ENCODE assay signal across 8 cellular contexts in the genomic region with DNA sequence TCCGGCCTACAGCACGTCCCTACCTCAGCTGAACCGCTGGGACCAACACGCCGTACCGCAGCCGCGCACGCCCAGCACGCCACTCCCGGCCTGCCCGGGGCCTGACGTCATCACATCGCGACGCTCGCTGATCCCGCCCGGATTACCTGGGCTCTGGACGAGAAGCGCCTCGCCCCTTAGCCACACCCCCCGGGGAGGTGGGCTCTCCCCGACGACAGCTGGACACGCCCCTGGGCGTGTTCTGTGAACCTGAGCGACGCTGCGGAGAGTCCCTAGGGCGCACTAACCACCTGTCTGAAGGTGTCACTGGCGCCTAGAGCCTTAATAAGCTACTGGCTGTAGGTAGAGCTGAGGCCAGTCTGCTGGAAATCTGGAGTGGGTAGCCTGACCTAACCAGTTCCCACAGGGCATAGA. TPM values are rescaled to one million over a fixed set of nuclear protein-coding genes. Genes with fewer than 3 reads are reported as not detected.
A peak's percentile ranks its signal among the peaks of the same experiment; 100 is the strongest.
DNase-seq lines count a peak whose midpoint lies in the region; ATAC-seq and TF ChIP-seq lines count a peak whose summit lies in the region.
"Not testable (repeated sequence)": the region's sequence is repeated elsewhere in the genome, so short reads cannot be mapped to it uniquely, and the experiment has no call there.

A gene (minus strand): TSS at position 87 of the 414 bp plus-strand sequence. CDS start 87 bp downstream, outside the sequence.

- DNase-seq in DND-41 (peak; percentile 83), NCI-H1436 (lab: John Stamatoyannopoulos, UW) (peak; percentile 90), T-helper 1 cell (peak in 4 of 5 donors; percentile 71 to 91 (median 77)), left kidney (ENCODE audit: low read depth, low spot score) (peak; percentile 94)
- not testable (repeated sequence) for DNase-seq in activated T-helper 1 cell treated with anti-CD3 and anti-CD28 coated beads, Interleukin-12 subunit alpha, Interleukin-12 subunit beta, Interleukin-2, Interleukin-4 antibody, amounts not matched to agents 30 ng/mL and 10 ng/mL and 1 ng/mL, durations not matched to agents 14 hours and 24 hours and 36 hours (ENCODE audit: low spot score); sigmoid colon; stomach
- DNase-seq in effector memory CD8-positive, alpha-beta T cell = peak in 2 of 3 experiments; percentile 70 to 78

- peak within 1 kb of the TSS; percentile 43 for H3K9ac ChIP-seq in DND-41 (ENCODE audit: low read depth, low read length)

- H3K27ac Mint-ChIP-seq in activated T-helper 1 cell treated with anti-CD3 and anti-CD28 coated beads, Interleukin-12 subunit alpha, Interleukin-12 subunit beta, Interleukin-2, Interleukin-4 antibody, amounts not matched to agents 30 ng/mL and 10 ng/mL and 1 ng/mL, durations not matched to agents 14 hours and 24 hours and 36 hours = peak within 1 kb of the TSS; percentile 73
- H3K27ac Mint-ChIP-seq in effector memory CD8-positive, alpha-beta T cell = peak within 1 kb of the TSS; percentile 81 to 93

- H3K4me1 Mint-ChIP-seq in activated T-helper 1 cell treated with anti-CD3 and anti-CD28 coated beads, Interleukin-12 subunit alpha, Interleukin-12 subunit beta, Interleukin-2, Interleukin-4 antibody, amounts not matched to agents 30 ng/mL and 10 ng/mL and 1 ng/mL, durations not matched to agents 14 hours and 24 hours and 36 hours (ENCODE audit: low read depth); effector memory CD8-positive, alpha-beta T cell (ENCODE audit: low read depth in 2 of 2): not testable (repeated sequence)

- not testable (repeated sequence) for H3K27me3 Mint-ChIP-seq in activated T-helper 1 cell treated with anti-CD3 and anti-CD28 coated beads, Interleukin-12 subunit alpha, Interleukin-12 subunit beta, Interleukin-2, Interleukin-4 antibody, amounts not matched to agents 30 ng/mL and 10 ng/mL and 1 ng/mL, durations not matched to agents 14 hours and 24 hours and 36 hours (ENCODE audit: insufficient read depth); effector memory CD8-positive, alpha-beta T cell

- not testable (repeated sequence) for H3K9me3 ChIP-seq in DND-41 (ENCODE audit: insufficient read depth, low read length, severe bottlenecking); sigmoid colon; stomach

- TF ChIP-seq EP300 in sigmoid colon (IDR thresholded peaks at IDR 0.05); stomach (IDR thresholded peaks at IDR 0.05): not testable (repeated sequence)

- intact Hi-C loops in activated T-helper 1 cell treated with anti-CD3 and anti-CD28 coated beads, Interleukin-12 subunit alpha, Interleukin-12 subunit beta, Interleukin-2, Interleukin-4 antibody, amounts not matched to agents 30 ng/mL and 10 ng/mL and 1 ng/mL, durations not matched to agents 14 hours and 24 hours and 36 hours (cut with micrococcal nuclease) = loop anchor here (5.0 kb wide), 1 partner anchor 93 kb away; no protein-coding TSS in a partner anchor
- intact Hi-C loops in sigmoid colon (cut with DNase I); stomach (cut with DNase I; ENCODE audit: low total_unique reads): not testable (repeated sequence)

- H3K4me3 Mint-ChIP-seq in activated T-helper 1 cell treated with anti-CD3 and anti-CD28 coated beads, Interleukin-12 subunit alpha, Interleukin-12 subunit beta, Interleukin-2, Interleukin-4 antibody, amounts not matched to agents 30 ng/mL and 10 ng/mL and 1 ng/mL, durations not matched to agents 14 hours and 24 hours and 36 hours = peak within 1 kb of the TSS; percentile 83
- peak within 1 kb of the TSS; percentile 64 to 80 for H3K4me3 Mint-ChIP-seq in effector memory CD8-positive, alpha-beta T cell

- H3K27me3 ChIP-seq in DND-41 (ENCODE audit: insufficient read depth, low read length, poor library complexity); sigmoid colon; stomach: not testable (repeated sequence)

- not testable (repeated sequence) for H3K36me3 ChIP-seq in DND-41 (ENCODE audit: insufficient read depth, low read length); sigmoid colon; stomach

- H4K20me1 ChIP-seq in DND-41 (ENCODE audit: insufficient read depth, low read length) = not testable (repeated sequence)

- H2AFZ ChIP-seq in DND-41 (ENCODE audit: low read depth, low read length) = peak within 1 kb of the TSS; percentile 82

- not testable (repeated sequence) for TF ChIP-seq CTCF in DND-41 (IDR thresholded peaks at IDR 0.05; ENCODE audit: borderline replicate concordance, extremely low read depth, low read length, poor library complexity, severe bottlenecking); sigmoid colon (IDR thresholded peaks at IDR 0.05); stomach (IDR thresholded peaks at IDR 0.05)

- peak within 1 kb of the TSS; percentile 69 for H3K4me2 ChIP-seq in DND-41 (ENCODE audit: insufficient read depth, low read length)

- 0 to 1% methylated on average over 15 to 23 of the region's 32 CpGs for WGBS in sigmoid colon, 2 donors
- WGBS in stomach, 5 donors = 0 to 2% (median 0%) methylated on average over 1 to 15 of the region's 32 CpGs

- H3K4me3 ChIP-seq in DND-41 (ENCODE audit: low read depth in 1 of 2, low read length in 2 of 2) (peak within 1 kb of the TSS; percentile 19 to 68; a peak in 3 of 4 replicates), sigmoid colon (peak within 1 kb of the TSS in 3 of 4 donors; percentile 51 to 62 (median 53)), stomach (peak within 1 kb of the TSS; percentile 13 to 56 (median 35))

- H3K4me1 ChIP-seq in DND-41 (ENCODE audit: insufficient read depth, low read length); sigmoid colon; stomach: not testable (repeated sequence)

- not testable (repeated sequence) for H3K27ac ChIP-seq in DND-41 (ENCODE audit: low read length)
- H3K27ac ChIP-seq in sigmoid colon = peak within 1 kb of the TSS; percentile 49 to 81 (median 77)
- H3K27ac ChIP-seq in stomach = peak within 1 kb of the TSS in 4 of 5 donors; percentile 38 to 80 (median 71)

- ATAC-seq in DND-41 (ENCODE audit: insufficient read depth, low read depth) = not testable (repeated sequence)
- peak; percentile 33 for ATAC-seq in effector memory CD8-positive, alpha-beta T cell (replicated peaks)

- H3K9me3 Mint-ChIP-seq in activated T-helper 1 cell treated with anti-CD3 and anti-CD28 coated beads, Interleukin-12 subunit alpha, Interleukin-12 subunit beta, Interleukin-2, Interleukin-4 antibody, amounts not matched to agents 30 ng/mL and 10 ng/mL and 1 ng/mL, durations not matched to agents 14 hours and 24 hours and 36 hours; effector memory CD8-positive, alpha-beta T cell: not testable (repeated sequence)

- not testable (repeated sequence) for TF ChIP-seq POLR2A in sigmoid colon (IDR thresholded peaks at IDR 0.05); stomach (IDR thresholded peaks at IDR 0.05)

- H3K79me2 ChIP-seq in DND-41 (ENCODE audit: insufficient read depth, low read length) = not testable (repeated sequence)

- not testable (repeated sequence) for H3K36me3 Mint-ChIP-seq in activated T-helper 1 cell treated with anti-CD3 and anti-CD28 coated beads, Interleukin-12 subunit alpha, Interleukin-12 subunit beta, Interleukin-2, Interleukin-4 antibody, amounts not matched to agents 30 ng/mL and 10 ng/mL and 1 ng/mL, durations not matched to agents 14 hours and 24 hours and 36 hours (ENCODE audit: low read depth)
- H3K36me3 Mint-ChIP-seq in effector memory CD8-positive, alpha-beta T cell (ENCODE audit: insufficient read depth) = peaks cover 10% of the 10 kb centered on the region

RNA-seq across cellular contexts. Expression of the gene that starts here (rescaled TPM):
- 26.8 and 30.4 TPM in 2 replicates for total RNA-seq in activated T-helper 1 cell treated with anti-CD3 and anti-CD28 coated beads, Interleukin-12 subunit alpha, Interleukin-12 subunit beta, Interleukin-2, Interleukin-4 antibody, amounts not matched to agents 30 ng/mL and 10 ng/mL and 1 ng/mL, durations not matched to agents 14 hours and 24 hours and 36 hours
- total RNA-seq in sigmoid colon (10 to 100 TPM; 22.5 to 43.9 (median 29.5) TPM), stomach (10 to 100 TPM in 4 of 5 donors, 1 to 10 TPM in 1; 9.3 to 59.7 (median 28.1) TPM)
- polyA plus RNA-seq in sigmoid colon (10 to 100 TPM; 23.4 to 33.8 (median 27.5) TPM), stomach (10 to 100 TPM; 29.4 to 43.8 (median 34.7) TPM)
